20 cellular contexts compared by ENCODE assay signal in the genomic region with DNA sequence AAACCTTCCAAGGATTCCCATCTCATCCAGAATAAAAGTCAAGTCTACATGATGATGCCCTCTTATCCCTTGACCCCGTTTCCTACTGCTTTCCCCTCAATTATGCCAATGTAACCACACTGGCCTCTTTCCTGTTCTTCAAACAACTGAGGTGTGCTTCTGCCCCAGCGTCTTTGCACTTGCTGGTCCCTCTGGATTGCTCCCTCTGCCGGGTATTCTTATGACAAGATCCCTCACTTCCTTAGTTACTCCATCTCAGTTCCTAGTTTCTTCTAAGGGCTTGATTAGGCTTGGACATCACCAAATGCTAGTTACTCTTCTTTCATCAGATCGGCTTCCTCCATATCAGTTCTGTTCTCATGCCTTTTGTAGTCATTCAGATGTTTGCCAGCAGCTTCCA. TPM values are rescaled to one million over a fixed set of nuclear protein-coding genes. Genes with fewer than 3 reads are reported as not detected.
DNase-seq lines count a peak whose midpoint lies in the region; ATAC-seq and TF ChIP-seq lines count a peak whose summit lies in the region.
"Had no signal": no experiment of that assay in that cellular context is flagged by ENCODE, and none has a peak within 500 bp of the region (broad histone marks: within the 10 kb centered on the region; RNA-seq: fewer than 3 reads in every experiment).

No MANE protein-coding gene starts in this region.

- ATAC-seq in GM21723 (IDR thresholded peaks at IDR 0.05; ENCODE audit: unreplicated experiment): no peak
- ATAC-seq: T-cell had no signal

- peak; percentile 33; the same call in 1 of the 2 replicates for TF ChIP-seq CTCF in 22Rv1 (IDR thresholded peaks at IDR 0.05)

- DNase-seq in CD1c-positive myeloid dendritic cell (ENCODE audit: extremely low spot score) (peak; percentile 10), MV-4-11 (lab: John Stamatoyannopoulos, UW) (peak; percentile 5), SK-MEL-5 (ENCODE audit: low read depth, low spot score) (peak; percentile 35), AG08395 (ENCODE audit: low spot score) (no peak), hippocampal formation (lab: John Stamatoyannopoulos, UW) (no peak), COR-L47 (lab: John Stamatoyannopoulos, UW) (no peak)
- DNase-seq: DMS153, DND-41, GM23248, H9, NCI-H1105, NCI-H146, NCI-H1930, NCI-H2107, NCI-H446, NCI-H524 treated with DMSO at 0.1 percent for 48 hours, T-cell had no signal

- in situ Hi-C loops in SK-MEL-5 (cut with HindIII; ENCODE audit: low pct_unique_long_range_greater_than_20kb, low sequenced_read_pairs): no loop called here

- H3K27ac ChIP-seq in 22Rv1: no peak overlapping the region
- H3K27ac ChIP-seq: GM23248, KMS-11 had no signal

RNA-seq across cellular contexts. Expression of gene PELI2, which starts 32.7 kb away (rescaled TPM):
- total RNA-seq in SK-MEL-5 (2014; rRNA removed; shearing (Covaris generic)): 3.2 and 3.6 TPM in 2 replicates
- 1.1 and 2.0 TPM in 2 replicates for polyA plus RNA-seq in SK-MEL-5 (2015; cell fraction: cytosol; rRNA removed)
- polyA plus RNA-seq in SK-MEL-5 (2015; cell fraction: nucleus; rRNA removed): 1.8 and 2.7 TPM in 2 replicates

Comparison
In these comparisons a context has a peak if more than half of its experiments do, and no peak if none do; other contexts are left out.
1. DNase-seq: peak in CD1c-positive myeloid dendritic cell (single experiment), MV-4-11 (single experiment) and SK-MEL-5 (single experiment); none in AG08395 (single experiment), hippocampal formation (0 of 2) and COR-L47 (single experiment).